27 cellular contexts compared by ENCODE assay signal in the genomic region with DNA sequence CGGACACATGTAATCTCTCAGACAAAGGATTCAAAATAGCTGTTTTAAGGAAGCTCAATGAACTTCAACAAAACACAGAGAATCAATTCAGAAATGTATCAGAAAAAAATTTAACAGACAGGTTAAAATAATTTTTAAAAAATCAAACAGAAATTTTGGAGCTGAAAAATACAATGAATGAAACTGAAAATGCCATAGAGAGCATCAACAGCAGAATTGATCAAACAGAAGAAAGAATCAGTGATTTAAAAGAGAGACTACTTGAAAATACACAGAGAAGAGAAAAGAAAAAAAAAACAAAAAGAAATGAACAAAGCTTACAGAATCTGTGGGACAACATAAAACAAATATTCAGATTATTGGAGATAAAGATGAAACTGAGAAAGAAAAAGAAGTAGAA.
"Had no signal": no experiment of that assay in that cellular context is flagged by ENCODE, and none has a peak within 500 bp of the region (broad histone marks: within the 10 kb centered on the region; RNA-seq: fewer than 3 reads in every experiment).

No MANE protein-coding gene starts in this region.

- DNase-seq: stimulated activated CD4-positive, alpha-beta T cell treated with anti-CD3 and anti-CD28 coated beads, Interleukin-2, amount 100 ng/mL, for 48 hours; stimulated activated CD4-positive, alpha-beta T cell treated with anti-CD3 and anti-CD28 coated beads, Interleukin-4, amount 100 ng/mL, for 1 hour; stimulated activated CD4-positive, alpha-beta T cell treated with anti-CD3 and anti-CD28 coated beads, Interleukin-4, amount 100 ng/mL, for 24 hours; stimulated activated CD4-positive, alpha-beta T cell treated with anti-CD3 and anti-CD28 coated beads, Interleukin-4, amount 100 ng/mL, for 4 hours; stimulated activated CD8-positive, alpha-beta memory T cell treated with anti-CD3 and anti-CD28 coated beads, Interleukin-4, amount 100 ng/mL, for 48 hours; stimulated activated naive B cell treated with anti-CD40 and anti-IgM and Interleukin-4, amounts not matched to agents 10 μg/mL and 1 μg/mL and 100 μg/mL, for 72 hours; stimulated activated naive CD4-positive, alpha-beta T cell; stimulated activated naive CD4-positive, alpha-beta T cell treated with Interleukin-2 at 50 U/mL for 16 hours; stimulated activated naive CD8-positive, alpha-beta T cell treated with anti-CD3 and anti-CD28 coated beads, Interleukin-15, amount 100 ng/mL, for 72 hours; stimulated activated naive CD8-positive, alpha-beta T cell treated with anti-CD3 and anti-CD28 coated beads, Interleukin-15, Interleukin-2, amounts not matched to agents 100 U/mL and 50 U/mL, for 24 hours; stomach; substantia nigra; testis; thyroid gland; tibial artery; transverse colon; trophoblast cell; upper lobe of left lung; upper lobe of right lung; uterus had no signal

- H3K4me3 ChIP-seq: stomach, suprapubic skin, testis, thoracic aorta, thyroid gland, tibial artery, tibial nerve, transverse colon, upper lobe of left lung, upper lobe of right lung, uterus, vagina had no signal

- ATAC-seq: stimulated activated effector memory CD8-positive, alpha-beta T cell treated with anti-CD3 and anti-CD28 coated beads, Interleukin-12 subunit alpha, Interleukin-12 subunit beta, amount 100 ng/mL, for 72 hours; stimulated activated memory B cell treated with anti-CD40 and anti-IgM and Interleukin-4, amounts not matched to agents 10 μg/mL and 1 μg/mL and 100 μg/mL, for 72 hours; stimulated activated naive B cell treated with anti-CD40 and anti-IgM and Interleukin-4, amounts not matched to agents 10 μg/mL and 1 μg/mL and 100 μg/mL, for 72 hours; stimulated activated naive CD8-positive, alpha-beta T cell treated with anti-CD3 and anti-CD28 coated beads, Interleukin-15, amount 100 ng/mL, for 72 hours; stimulated activated naive CD8-positive, alpha-beta T cell treated with anti-CD3 and anti-CD28 coated beads, Interleukin-15, Interleukin-2, amounts not matched to agents 100 U/mL and 50 U/mL, for 24 hours; upper lobe of right lung had no signal

- FAIRE-seq: urothelium cell line had no signal

- H3K27me3 ChIP-seq: stomach, suprapubic skin, testis, thyroid gland, tibial artery, tibial nerve, transverse colon, upper lobe of left lung, upper lobe of right lung, uterus, vagina had no signal

- H3K36me3 ChIP-seq: stomach, suprapubic skin, thoracic aorta, thyroid gland, tibial artery, tibial nerve, transverse colon, upper lobe of left lung, upper lobe of right lung, uterus, vagina had no signal

- H3K9me3 ChIP-seq: suprapubic skin, testis, thyroid gland, transverse colon, uterus, vagina had no signal

- H3K4me1 ChIP-seq: stomach, suprapubic skin, testis, thyroid gland, tibial artery, tibial nerve, transverse colon, upper lobe of left lung, upper lobe of right lung, uterus, vagina had no signal

- H3K27ac ChIP-seq: stomach, suprapubic skin, testis, thoracic aorta, thyroid gland, tibial artery, tibial nerve, transverse colon, upper lobe of left lung, upper lobe of right lung, uterus, vagina had no signal
